ENCODE assay signal across 9 cellular contexts in the genomic region with DNA sequence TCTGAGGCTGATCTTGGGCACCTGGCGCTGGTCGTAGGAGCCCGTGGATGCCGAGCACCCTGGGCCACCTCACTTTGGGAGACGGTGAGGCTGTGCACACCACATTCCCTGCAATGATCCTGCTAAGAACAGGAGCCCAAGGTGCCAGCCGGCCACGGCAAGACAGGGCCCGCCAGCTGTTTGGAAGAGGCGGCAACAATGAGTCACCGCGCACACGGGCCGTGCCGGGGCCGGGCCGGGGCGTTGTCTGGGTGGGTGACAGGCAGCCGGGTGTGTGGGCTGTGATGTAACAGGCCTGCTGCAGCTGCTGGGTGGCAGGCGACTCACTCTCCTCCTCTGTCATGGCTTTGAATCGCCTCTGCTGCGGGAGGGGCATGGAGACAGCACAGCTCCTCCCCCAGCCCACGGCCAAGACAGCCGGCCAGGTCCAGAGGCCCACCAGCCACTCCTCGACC. TPM values are rescaled to one million over a fixed set of nuclear protein-coding genes. Genes with fewer than 3 reads are reported as not detected.
DNase-seq lines count a peak whose midpoint lies in the region; ATAC-seq, FAIRE-seq and TF ChIP-seq lines count a peak whose summit lies in the region.
"Had no signal": no experiment of that assay in that cellular context is flagged by ENCODE, and none has a peak within 500 bp of the region (broad histone marks: within the 10 kb centered on the region; RNA-seq: fewer than 3 reads in every experiment).

No MANE protein-coding gene starts in this region.

- intact Hi-C loops in kidney (cut with DNase I): no loop called here

- CTCF ChIA-PET in SK-N-SH (lab: Yijun Ruan, JAX): interaction anchor here (1.2 to 1.8 kb wide), 2 partner anchors 10 to 16 kb away, joined by 3 to 5 read pairs; no protein-coding TSS in a partner anchor

- H3K4me3 ChIP-seq in SK-N-SH (ENCODE audit: low read depth in 2 of 2, low read length in 1 of 2) (no peak overlapping the region), kidney (ENCODE audit: low read length in 2 of 2) (no peak overlapping the region)

- peak; percentile 62 for DNase-seq in stimulated activated naive CD4-positive, alpha-beta T cell treated with Interleukin-2 at 50 U/mL for 16 hours (lab: John Stamatoyannopoulos, UW)
- no peak for DNase-seq in stimulated activated naive CD4-positive, alpha-beta T cell (lab: John Stamatoyannopoulos, UW)
- DNase-seq in SK-N-SH: peak; percentile 63
- peak; percentile 25 for DNase-seq in amniotic epithelial cell (ENCODE audit: low read depth)
- peak; percentile 91 for DNase-seq in kidney
- peak; percentile 51 for DNase-seq in stimulated activated CD8-positive, alpha-beta memory T cell treated with anti-CD3 and anti-CD28 coated beads, Interleukin-12 subunit alpha, Interleukin-12 subunit beta, amount 100 ng/mL, for 4 hours (ENCODE audit: low read depth)
- no peak for DNase-seq in GM19238 (ENCODE audit: insufficient read length, low spot score)

- H3K36me3 ChIP-seq in SK-N-SH (replicated peaks in 1 of 2; ENCODE audit: control insufficient read depth in 1 of 2, insufficient read depth in 2 of 2, low read length in 1 of 2) (no peaks in the 10 kb centered on the region), kidney (ENCODE audit: control insufficient read depth in 1 of 2, insufficient read depth in 2 of 2, low read length in 2 of 2) (no peaks in the 10 kb centered on the region)

- H3K9ac ChIP-seq in SK-N-SH: no peak overlapping the region
- H3K9ac ChIP-seq in kidney (ENCODE audit: low read length in 2 of 2): no peak overlapping the region

- no peaks in the 10 kb centered on the region for H3F3A ChIP-seq in SK-N-SH (replicated peaks; ENCODE audit: insufficient read depth)

- H3K4me1 ChIP-seq in SK-N-SH (ENCODE audit: control insufficient read depth in 1 of 2, insufficient read depth in 2 of 2, low read depth in 1 of 2, low read length in 1 of 2) (peaks cover 0 to 3% of the 10 kb centered on the region in 2 experiments; a peak in 2 of 4 replicates), kidney (ENCODE audit: control insufficient read depth in 1 of 2, insufficient read depth in 1 of 2, low read depth in 1 of 2, low read length in 2 of 2) (peaks cover 0 to 7% of the 10 kb centered on the region in 2 donors)

- H3K79me2 ChIP-seq in SK-N-SH (ENCODE audit: insufficient read depth): no peaks in the 10 kb centered on the region

- H3K4me2 ChIP-seq in SK-N-SH: peak overlapping the region; percentile 30; the same call in 1 of the 2 replicates

- no peaks in the 10 kb centered on the region for H3K9me2 ChIP-seq in SK-N-SH

- ATAC-seq in HG02938 (IDR thresholded peaks at IDR 0.05; ENCODE audit: unreplicated experiment): no peak

- WGBS in SK-N-SH (ENCODE audit: low lambda C conversion rate): 29% methylated on average over 16 of the region's 24 CpGs

- POLR2A ChIA-PET in SK-N-SH (lab: Yijun Ruan, JAX): interaction anchor here (0.9 kb wide), 1 partner anchor 49 kb away, joined by 4 read pairs; the partner anchor contains the start of gene ODC1

- H2AFZ ChIP-seq in SK-N-SH (ENCODE audit: low read depth): no peak overlapping the region; the same call in 1 of the 2 replicates

- no peak for TF ChIP-seq EP300 in SK-N-SH (IDR thresholded peaks at IDR 0.05; ENCODE audit: borderline replicate concordance in 1 of 2, low read depth in 1 of 2, low read length in 1 of 2)

- TF ChIP-seq CTCF in SK-N-SH (IDR thresholded peaks at IDR 0.05): no peak
- TF ChIP-seq CTCF in kidney (IDR thresholded peaks at IDR 0.05; ENCODE audit: borderline replicate concordance, extremely low read depth, insufficient read depth): no peak

- FAIRE-seq in kidney (lab: Jason Lieb, UNC): no peak
- FAIRE-seq: G401.6 had no signal

- H3K9me3 ChIP-seq in SK-N-SH (no peaks in the 10 kb centered on the region), kidney (ENCODE audit: control insufficient read depth in 1 of 2, low read length in 2 of 2) (no peaks in the 10 kb centered on the region)

- no peak overlapping the region for H3K27ac ChIP-seq in SK-N-SH (ENCODE audit: low read depth in 2 of 2, low read length in 1 of 2)
- no peak overlapping the region for H3K27ac ChIP-seq in kidney (ENCODE audit: low read depth in 2 of 2, low read length in 2 of 2)

- no peak for TF ChIP-seq RAD21 in SK-N-SH (IDR thresholded peaks at IDR 0.05; ENCODE audit: low read length)

- no peaks in the 10 kb centered on the region for H4K20me1 ChIP-seq in SK-N-SH (ENCODE audit: insufficient read depth)

- 0 out of 2 replicates have a peak, but pooled peaks cover 2% of the 10 kb centered on the region for H3K27me3 ChIP-seq in SK-N-SH (ENCODE audit: insufficient read depth)

TF ChIP-seq in SK-N-SH, 30 proteins besides CTCF, POLR2A, EP300 and RAD21:
- TF ChIP-seq SIN3A (IDR thresholded peaks at IDR 0.05; ENCODE audit: borderline replicate concordance, low read depth, low read length): peak; percentile 62; the same call in 1 of the 2 replicates
- TF ChIP-seq, protein P1, sequence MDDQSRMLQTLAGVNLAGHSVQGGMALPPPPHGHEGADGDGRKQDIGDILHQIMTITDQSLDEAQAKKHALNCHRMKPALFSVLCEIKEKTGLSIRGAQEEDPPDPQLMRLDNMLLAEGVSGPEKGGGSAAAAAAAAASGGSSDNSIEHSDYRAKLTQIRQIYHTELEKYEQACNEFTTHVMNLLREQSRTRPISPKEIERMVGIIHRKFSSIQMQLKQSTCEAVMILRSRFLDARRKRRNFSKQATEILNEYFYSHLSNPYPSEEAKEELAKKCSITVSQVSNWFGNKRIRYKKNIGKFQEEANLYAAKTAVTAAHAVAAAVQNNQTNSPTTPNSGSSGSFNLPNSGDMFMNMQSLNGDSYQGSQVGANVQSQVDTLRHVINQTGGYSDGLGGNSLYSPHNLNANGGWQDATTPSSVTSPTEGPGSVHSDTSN (IDR thresholded peaks at IDR 0.05): peak; percentile 61
- no peak for TF ChIP-seq ELF1 (IDR thresholded peaks at IDR 0.05)
- peak; percentile 67 for TF ChIP-seq FOSL2 (IDR thresholded peaks at IDR 0.05; ENCODE audit: borderline replicate concordance, low read depth)
- no peak for TF ChIP-seq RCOR1 (IDR thresholded peaks at IDR 0.05; ENCODE audit: low read length)
- TF ChIP-seq TCF12 (IDR thresholded peaks at IDR 0.05): peak; percentile 51; the same call in 1 of the 2 replicates

RNA-seq across cellular contexts. Expression of gene ODC1, which starts 49.7 kb away (rescaled TPM):
- polyA plus RNA-seq in SK-N-SH (2012; rRNA removed) (253 and 273 TPM in 2 replicates), kidney (ENCODE audit: insufficient read depth, low read depth, low replicate concordance) (94.4 TPM)
- polyA plus RNA-seq in SK-N-SH (2012; cell fraction: cytosol; rRNA removed): 286 and 365 TPM in 2 replicates
- polyA plus RNA-seq in SK-N-SH (2012; cell fraction: nucleus; rRNA removed): 192 and 200 TPM in 2 replicates
- total RNA-seq in kidney: 97.5 TPM

Comparison
In these comparisons a context has a peak if more than half of its experiments do, and no peak if none do; other contexts are left out.
1. DNase-seq: peak in stimulated activated naive CD4-positive, alpha-beta T cell treated with Interleukin-2 at 50 U/mL for 16 hours (single experiment), SK-N-SH (single experiment), amniotic epithelial cell (single experiment), kidney (single experiment) and stimulated activated CD8-positive, alpha-beta memory T cell treated with anti-CD3 and anti-CD28 coated beads, Interleukin-12 subunit alpha, Interleukin-12 subunit beta, amount 100 ng/mL, for 4 hours (single experiment); none in stimulated activated naive CD4-positive, alpha-beta T cell (0 of 6) and GM19238 (single experiment).